In genomic region chr5:117679046-117679445, GRCh38 we compare ENCODE assay signal across 22 cellular contexts.
"Had no signal": no experiment of that assay in that cellular context is flagged by ENCODE, and none has a peak within 500 bp of the region (broad histone marks: within the 10 kb centered on the region; RNA-seq: fewer than 3 reads in every experiment).

No MANE protein-coding gene starts in this region.

- H3K27ac ChIP-seq: HL-60, KMS-11 had no signal

- H3K27me3 Mint-ChIP-seq: T-cell had no signal

- H3K36me3 Mint-ChIP-seq: T-cell had no signal

- H3K4me2 ChIP-seq: KMS-11, SK-N-SH had no signal

- H3K4me3 Mint-ChIP-seq: T-cell had no signal

- DNase-seq: Kasumi-1, MM.1S, NCI-H1092 treated with DMSO at 0.1 percent for 48 hours, NCI-H1436, NCI-H187, NCI-H2029, NCI-H2081 treated with DMSO at 0.1 percent for 48 hours, NCI-H2171 treated with DMSO at 0.1 percent for 48 hours, NCI-H345, NCI-H446 treated with DMSO at 0.1 percent for 48 hours, NCI-H524, NCI-H526 treated with DMSO at 0.1 percent for 48 hours, NCI-H748 treated with DMSO at 0.1 percent for 48 hours, Right ventricle myocardium superior, RPMI8226, SIG-M5, SK-N-SH, SW 1271, T-cell had no signal

- H3K9ac ChIP-seq: KMS-11, SK-N-SH had no signal

- H3K4me1 Mint-ChIP-seq: T-cell had no signal

- ATAC-seq: T-cell had no signal

- FAIRE-seq: RCC 7860 had no signal

- H3K27ac Mint-ChIP-seq: T-cell had no signal
